Comparison of ENCODE assay signal across 35 cellular contexts in genomic region chr19:9724157-9724556, GRCh38.
"Had no signal": no experiment of that assay in that cellular context is flagged by ENCODE, and none has a peak within 500 bp of the region (broad histone marks: within the 10 kb centered on the region; RNA-seq: fewer than 3 reads in every experiment).

No MANE protein-coding gene starts in this region.

- H3K36me3 ChIP-seq: MG63 had no signal

- DNase-seq: Karpas-422, Kasumi-1, MG63, MM.1S, MV-4-11, NCI-H1048, NCI-H1092, NCI-H1092 treated with DMSO at 0.1 percent for 48 hours, NCI-H1105, NCI-H1105 treated with DMSO at 0.1 percent for 48 hours, NCI-H1417, NCI-H1417 treated with DMSO at 0.1 percent for 48 hours, NCI-H1436, NCI-H1436 treated with DMSO at 0.1 percent for 48 hours, NCI-H146, NCI-H1694, NCI-H1694 treated with DMSO at 0.1 percent for 48 hours, NCI-H187, NCI-H187 treated with DMSO at 0.1 percent for 48 hours, NCI-H1930, NCI-H2029, NCI-H2029 treated with DMSO at 0.1 percent for 48 hours, NCI-H2081, NCI-H2081 treated with DMSO at 0.1 percent for 48 hours, NCI-H2107, NCI-H2171, NCI-H2171 treated with DMSO at 0.1 percent for 48 hours, NCI-H2227 treated with DMSO at 0.1 percent for 48 hours, NCI-H226, NCI-H345, NCI-H446, NCI-H446 treated with DMSO at 0.1 percent for 48 hours, NCI-H510A, NCI-H510A treated with DMSO at 0.1 percent for 48 hours had no signal

- H3K27me3 ChIP-seq: MG63 had no signal

- H3K4me3 ChIP-seq: MG63 had no signal

- H3K27ac ChIP-seq: KMS-11 had no signal

- H3K9ac ChIP-seq: KMS-11 had no signal

- H3K4me2 ChIP-seq: KMS-11 had no signal
